ENCODE assay signal across 10 cellular contexts in genomic region chr7:102524803-102525202, GRCh38. TPM values are rescaled to one million over a fixed set of nuclear protein-coding genes. Genes with fewer than 3 reads are reported as not detected.
"Had no signal": no experiment of that assay in that cellular context is flagged by ENCODE, and none has a peak within 500 bp of the region (broad histone marks: within the 10 kb centered on the region; RNA-seq: fewer than 3 reads in every experiment).

No MANE protein-coding gene starts in this region.

RNA-seq across cellular contexts. Expression of gene SPDYE2, which starts 26.2 kb away (rescaled TPM):
- total RNA-seq: activated T-helper 17 cell treated with anti-CD3 and anti-CD28 coated beads, Interleukin-2, amount 50 U/mL, for 72 hours; bronchial epithelial cell; dermis blood vessel endothelial cell; esophagus squamous epithelium; glomerular endothelial cell; occipital lobe; SJSA1; T-helper 2 cell treated with Interferon-gamma antibody and Interleukin-4, amounts not matched to agents 100 ng/mL and 5 ng/mL, for 36 hours; temporal lobe; uterus had no signal
